In genomic region chr12:53181935-53182334, GRCh38 we compare ENCODE assay signal across 8 cellular contexts. TPM values are rescaled to one million over a fixed set of nuclear protein-coding genes. Genes with fewer than 3 reads are reported as not detected.
DNase-seq lines count a peak whose midpoint lies in the region; ATAC-seq and TF ChIP-seq lines count a peak whose summit lies in the region.

No MANE protein-coding gene starts in this region.

- peak overlapping the region; percentile 60 for H3K56ac ChIP-seq in IMR-90 (ENCODE audit: extremely low read depth, insufficient read depth, low read length)

- H3K23ac ChIP-seq in IMR-90 (ENCODE audit: low read depth, low read length) = peak overlapping the region; percentile 86

- no peak for TF ChIP-seq RAD21 in IMR-90 (IDR thresholded peaks at IDR 0.05; ENCODE audit: low read length)

- H3K27ac ChIP-seq in IMR-90 (ENCODE audit: insufficient read depth, low read length) (peak overlapping the region; percentile 87; the same call in 1 of the 2 replicates), brain microvascular endothelial cell (no peak overlapping the region), muscle layer of duodenum (ENCODE audit: low read length) (peak overlapping the region; percentile 80)

- peak overlapping the region; percentile 64; the same call in 1 of the 2 replicates for H2AK5ac ChIP-seq in IMR-90 (ENCODE audit: low read depth, low read length)

- dilution Hi-C loops in IMR-90 (cut with HindIII; ENCODE audit: low sequenced_read_pairs, unreplicated experiment) = no loop called here

- CTCF ChIA-PET in AG04449 (lab: Yijun Ruan, JAX) = interaction anchor here (0.9 to 13.4 kb wide), 12 partner anchors 8 to 142 kb away, joined by 3 to 148 read pairs (median 12); partner anchors contain the start of gene AAAS
- CTCF ChIA-PET in IMR-90 (lab: Yijun Ruan, JAX) = interaction anchor here (0.6 to 2.3 kb wide), 3 partner anchors 9 to 1187 kb away, joined by 3 to 10 read pairs (median 3); no protein-coding TSS in a partner anchor

- H2BK20ac ChIP-seq in IMR-90 (ENCODE audit: low read depth, low read length) = no peak overlapping the region

- intact Hi-C loops in IMR-90 (cut with micrococcal nuclease) = loop anchor here (2.0 kb wide), 2 partner anchors 83 to 103 kb away; partner anchors contain the start of gene SPRYD3

- H4K8ac ChIP-seq in IMR-90 (ENCODE audit: low read depth in 2 of 2, low read length in 2 of 2) = peak overlapping the region; percentile 7 to 53; a peak in 2 of 4 replicates

- H3K18ac ChIP-seq in IMR-90 (ENCODE audit: low read depth, low read length) = peak overlapping the region; percentile 38

- H3K9ac ChIP-seq in IMR-90 (ENCODE audit: low read depth, low read length) = peak overlapping the region; percentile 76

- H3K27me3 ChIP-seq in IMR-90 (ENCODE audit: control insufficient read depth, insufficient read depth, low read length) (no peaks in the 10 kb centered on the region), brain microvascular endothelial cell (replicated peaks) (no peaks in the 10 kb centered on the region), muscle layer of duodenum (ENCODE audit: low read depth, low read length) (no peaks in the 10 kb centered on the region)

- POLR2A ChIA-PET in AG04449 (lab: Yijun Ruan, JAX) = interaction anchor here (1.9 to 2.3 kb wide), 2 partner anchors 22 to 83 kb away, joined by 8 to 9 read pairs; no protein-coding TSS in a partner anchor
- POLR2A ChIA-PET in IMR-90 (lab: Charles Lee; ENCODE audit: unreplicated experiment) = interaction anchor here (0.7 to 0.9 kb wide), 2 partner anchors 21 to 1879 kb away, joined by 3 to 4 read pairs; no protein-coding TSS in a partner anchor

- TF ChIP-seq POLR2A in IMR-90 (IDR thresholded peaks at IDR 0.05; ENCODE audit: low read depth, low read length) = no peak

- H3K79me1 ChIP-seq in IMR-90 (ENCODE audit: low read depth in 1 of 2, low read length in 2 of 2) = peaks cover 36 to 66% of the 10 kb centered on the region in 2 experiments

- TF ChIP-seq CTCF in AG04449 (IDR thresholded peaks at IDR 0.05; ENCODE audit: insufficient read depth, low read length, missing control alignments) = no peak
- TF ChIP-seq CTCF in IMR-90 (conservative IDR thresholded peaks at IDR 0.05; ENCODE audit: low read depth, low read length) = no peak
- TF ChIP-seq CTCF in brain microvascular endothelial cell (IDR thresholded peaks at IDR 0.05; ENCODE audit: low read depth, low read length, missing control alignments) = no peak

- H3K9me1 ChIP-seq in IMR-90 (ENCODE audit: insufficient read depth, low read length) = peaks cover 12% of the 10 kb centered on the region

- H2AK9ac ChIP-seq in IMR-90 (replicated peaks; ENCODE audit: low read depth, low read length, poor library complexity) = peak overlapping the region; percentile 75

- H3K4me2 ChIP-seq in IMR-90 (ENCODE audit: low read depth, low read length) = peak overlapping the region; percentile 94

- WGBS in IMR-90 (ENCODE audit: extremely low coverage in 2 of 2, insufficient read length in 1 of 2), 2 experiments = 83% methylated on average over 1 of the region's 2 CpGs; no CpG with 5 or more reads in 1 of the 2 experiments

- TSS peak; percentile 51 for BruUV-seq in IMR-90 (replicated peaks; lab: Mats Ljungman, UMichigan)

- H3K4me1 ChIP-seq in IMR-90 (ENCODE audit: control insufficient read depth, insufficient read depth, low read length) (peaks cover 17% of the 10 kb centered on the region), muscle layer of duodenum (ENCODE audit: control insufficient read depth in 1 of 2, insufficient read depth in 2 of 2, low read length in 2 of 2) (peaks cover 21 to 41% of the 10 kb centered on the region in 2 donors)

- peak overlapping the region; percentile 84 for H3K4me3 ChIP-seq in AG04449 (ENCODE audit: low read depth, low read length)
- H3K4me3 ChIP-seq in IMR-90 (ENCODE audit: insufficient read depth, low read depth, low read length) = peak overlapping the region; percentile 75
- peak overlapping the region; percentile 79 for H3K4me3 ChIP-seq in brain microvascular endothelial cell (ENCODE audit: low read depth, low read length)
- peak overlapping the region; percentile 77 to 86 for H3K4me3 ChIP-seq in muscle layer of duodenum (ENCODE audit: low read depth in 1 of 2, low read length in 2 of 2)

- H3K36me3 ChIP-seq in IMR-90 (ENCODE audit: control insufficient read depth, insufficient read depth, low read length) = peaks cover 33% of the 10 kb centered on the region
- peaks cover 34% of the 10 kb centered on the region for H3K36me3 ChIP-seq in brain microvascular endothelial cell (replicated peaks)
- peaks cover 38 to 40% of the 10 kb centered on the region in 2 donors for H3K36me3 ChIP-seq in muscle layer of duodenum (ENCODE audit: control insufficient read depth in 1 of 2, insufficient read depth in 2 of 2, low read length in 2 of 2)

- no peak for ATAC-seq in IMR-90 (ENCODE audit: low read depth)

- H3K14ac ChIP-seq in IMR-90 (replicated peaks; ENCODE audit: low read depth, low read length) = peak overlapping the region; percentile 82

- H3K9me3 ChIP-seq in IMR-90 (ENCODE audit: control insufficient read depth, insufficient read depth, low read length) (no peaks in the 10 kb centered on the region), muscle layer of duodenum (ENCODE audit: control insufficient read depth in 1 of 2, low read length in 2 of 2) (no peaks in the 10 kb centered on the region)

- H2BK5ac ChIP-seq in IMR-90 (ENCODE audit: low read depth, low read length, poor library complexity, severe bottlenecking) = peak overlapping the region; percentile 93

- H4K91ac ChIP-seq in IMR-90 (ENCODE audit: insufficient read depth, low read depth, low read length) = peak overlapping the region; percentile 45

- H4K5ac ChIP-seq in IMR-90 (ENCODE audit: low read depth, low read length) = peak overlapping the region; percentile 56; the same call in 1 of the 2 replicates

- DNase-seq in AG04449 (ENCODE audit: low read depth, low spot score) (no peak), IMR-90 (no peak), brain microvascular endothelial cell (no peak), activated gamma-delta T cell (lab: John Stamatoyannopoulos, UW) (no peak), NCI-H510A (lab: John Stamatoyannopoulos, UW) (no peak), SK-N-DZ (ENCODE audit: low spot score) (no peak), NCI-H1105 treated with DMSO at 0.1 percent for 48 hours (lab: John Stamatoyannopoulos, UW) (no peak)

- H2BK15ac ChIP-seq in IMR-90 (ENCODE audit: low read depth, low read length) = no peak overlapping the region

- H2AFZ ChIP-seq in IMR-90 (replicated peaks; ENCODE audit: low read length, poor library complexity) = no peak overlapping the region

- peaks cover 21% of the 10 kb centered on the region; the same call in 1 of the 2 replicates for H4K20me1 ChIP-seq in IMR-90 (ENCODE audit: insufficient read depth, low read length)

- peak overlapping the region; percentile 81 for H3K4ac ChIP-seq in IMR-90 (ENCODE audit: low read depth, low read length)

- H2BK120ac ChIP-seq in IMR-90 (ENCODE audit: low read depth, low read length) = peak overlapping the region; percentile 2; the same call in 1 of the 2 replicates

- in situ Hi-C loops in IMR-90 (cut with MboI; ENCODE audit: low sequenced_read_pairs) = no loop called here
- in situ Hi-C loops in brain microvascular endothelial cell (cut with HindIII; ENCODE audit: low pct_ligation_motif_present, low sequenced_read_pairs) = no loop called here

TF ChIP-seq in IMR-90, 13 proteins besides CTCF, POLR2A, EP300 and RAD21:
- no peak for TF ChIP-seq MAFK (IDR thresholded peaks at IDR 0.05; ENCODE audit: low read depth, low read length)
- no peak for TF ChIP-seq RCOR1 (IDR thresholded peaks at IDR 0.05; ENCODE audit: insufficient replicate concordance, low read length)
- no peak for TF ChIP-seq USF2 (IDR thresholded peaks at IDR 0.05; ENCODE audit: low read depth, low read length)
- TF ChIP-seq SMC3 (IDR thresholded peaks at IDR 0.05; ENCODE audit: low read depth, low read length) = no peak
- TF ChIP-seq MXI1 (IDR thresholded peaks at IDR 0.05; ENCODE audit: borderline replicate concordance, low read depth, low read length) = no peak

RNA-seq across cellular contexts. Expression of gene CSAD, which starts 1.2 kb away (rescaled TPM):
- total RNA-seq in IMR-90 (2012; rRNA removed) = 5.0 and 5.4 TPM in 2 replicates
- polyA plus RNA-seq in IMR-90 (2012; rRNA removed) = 39.8 and 45.6 TPM in 2 replicates
- 8.8 and 9.9 TPM in 2 replicates for polyA plus RNA-seq in IMR-90 (2012; cell fraction: cytosol; rRNA removed)
- 572 and 670 TPM in 2 replicates for polyA plus RNA-seq in IMR-90 (2012; cell fraction: nucleus; rRNA removed; ENCODE audit: low replicate concordance)
- 8.3 and 10.5 TPM in 2 replicates for polyA plus RNA-seq in SK-N-DZ (2014; cell fraction: cytosol; rRNA removed)
- 54.6 and 66.7 TPM in 2 replicates for polyA plus RNA-seq in SK-N-DZ (2014; cell fraction: nucleus; rRNA removed)

RNA-seq across cellular contexts. Expression of gene ZNF740, which starts 1.4 kb away (rescaled TPM):
- 11.7 and 13.1 TPM in 2 replicates for total RNA-seq in IMR-90 (2012; rRNA removed)
- polyA plus RNA-seq in IMR-90 (2012; rRNA removed) = 7.0 and 14.0 TPM in 2 replicates
- polyA plus RNA-seq in IMR-90 (2012; cell fraction: cytosol; rRNA removed) = 3.0 and 3.9 TPM in 2 replicates
- polyA plus RNA-seq in IMR-90 (2012; cell fraction: nucleus; rRNA removed; ENCODE audit: low replicate concordance) = 13.8 and 55.4 TPM in 2 replicates
- polyA plus RNA-seq in SK-N-DZ (2014; cell fraction: cytosol; rRNA removed) = 15.1 and 20.2 TPM in 2 replicates
- polyA plus RNA-seq in SK-N-DZ (2014; cell fraction: nucleus; rRNA removed) = 30.2 and 38.9 TPM in 2 replicates

RNA-seq across cellular contexts. Expression of gene ITGB7, which starts 25.1 kb away (rescaled TPM):
- total RNA-seq in IMR-90 (2012; rRNA removed) = under 0.01 and 0.18 TPM in 2 replicates
- polyA plus RNA-seq in IMR-90 (2012; rRNA removed) = 0.44 and 0.60 TPM in 2 replicates
- 0.11 and 0.23 TPM in 2 replicates for polyA plus RNA-seq in IMR-90 (2012; cell fraction: cytosol; rRNA removed)
- polyA plus RNA-seq in IMR-90 (2012; cell fraction: nucleus; rRNA removed; ENCODE audit: low replicate concordance) = 2.5 and 4.3 TPM in 2 replicates
- 0.14 TPM in 1 of 2 replicates, not detected in the other for polyA plus RNA-seq in SK-N-DZ (2014; cell fraction: cytosol; rRNA removed)
- not detected in 2 replicates for polyA plus RNA-seq in SK-N-DZ (2014; cell fraction: nucleus; rRNA removed)

RNA-seq across cellular contexts. Expression of gene RARG, which starts 50.1 kb away (rescaled TPM):
- 7.5 and 7.9 TPM in 2 replicates for total RNA-seq in IMR-90 (2012; rRNA removed)
- polyA plus RNA-seq in IMR-90 (2012; rRNA removed) = 28.6 and 30.9 TPM in 2 replicates
- polyA plus RNA-seq in IMR-90 (2012; cell fraction: cytosol; rRNA removed) = 19.9 and 30.7 TPM in 2 replicates
- polyA plus RNA-seq in IMR-90 (2012; cell fraction: nucleus; rRNA removed; ENCODE audit: low replicate concordance) = 50.8 and 62.0 TPM in 2 replicates
- polyA plus RNA-seq in SK-N-DZ (2014; cell fraction: cytosol; rRNA removed) = 0.35 and 2.0 TPM in 2 replicates
- polyA plus RNA-seq in SK-N-DZ (2014; cell fraction: nucleus; rRNA removed) = 1.9 and 2.2 TPM in 2 replicates
